Comparison of ENCODE assay signal across 1 cellular context in the genomic region with DNA sequence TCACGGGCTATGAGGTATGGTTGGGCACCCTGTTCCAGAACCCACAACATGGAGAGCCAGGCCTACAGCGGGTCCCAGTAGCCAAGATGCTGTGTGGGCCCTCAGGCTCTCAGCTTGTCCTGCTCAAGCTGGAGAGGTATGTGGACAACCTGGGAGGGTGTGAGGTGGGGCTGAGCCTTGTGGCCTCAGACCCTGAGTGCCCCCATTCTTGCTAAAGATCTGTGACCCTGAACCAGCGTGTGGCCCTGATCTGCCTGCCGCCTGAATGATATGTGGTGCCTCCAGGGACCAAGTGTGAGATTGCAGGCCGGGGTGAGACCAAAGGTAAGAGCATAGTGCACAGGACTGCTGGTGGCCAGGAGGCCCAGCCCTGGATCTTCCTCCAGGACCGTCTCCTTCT.
TF ChIP-seq lines count a peak whose summit lies in the region.
"Not testable (repeated sequence)": the region's sequence is repeated elsewhere in the genome, so short reads cannot be mapped to it uniquely, and the experiment has no call there.

No MANE protein-coding gene starts in this region.

TF ChIP-seq in HepG2, 621 proteins besides CTCF, POLR2A, EP300 and RAD21:
- TF ChIP-seq, protein P1, sequence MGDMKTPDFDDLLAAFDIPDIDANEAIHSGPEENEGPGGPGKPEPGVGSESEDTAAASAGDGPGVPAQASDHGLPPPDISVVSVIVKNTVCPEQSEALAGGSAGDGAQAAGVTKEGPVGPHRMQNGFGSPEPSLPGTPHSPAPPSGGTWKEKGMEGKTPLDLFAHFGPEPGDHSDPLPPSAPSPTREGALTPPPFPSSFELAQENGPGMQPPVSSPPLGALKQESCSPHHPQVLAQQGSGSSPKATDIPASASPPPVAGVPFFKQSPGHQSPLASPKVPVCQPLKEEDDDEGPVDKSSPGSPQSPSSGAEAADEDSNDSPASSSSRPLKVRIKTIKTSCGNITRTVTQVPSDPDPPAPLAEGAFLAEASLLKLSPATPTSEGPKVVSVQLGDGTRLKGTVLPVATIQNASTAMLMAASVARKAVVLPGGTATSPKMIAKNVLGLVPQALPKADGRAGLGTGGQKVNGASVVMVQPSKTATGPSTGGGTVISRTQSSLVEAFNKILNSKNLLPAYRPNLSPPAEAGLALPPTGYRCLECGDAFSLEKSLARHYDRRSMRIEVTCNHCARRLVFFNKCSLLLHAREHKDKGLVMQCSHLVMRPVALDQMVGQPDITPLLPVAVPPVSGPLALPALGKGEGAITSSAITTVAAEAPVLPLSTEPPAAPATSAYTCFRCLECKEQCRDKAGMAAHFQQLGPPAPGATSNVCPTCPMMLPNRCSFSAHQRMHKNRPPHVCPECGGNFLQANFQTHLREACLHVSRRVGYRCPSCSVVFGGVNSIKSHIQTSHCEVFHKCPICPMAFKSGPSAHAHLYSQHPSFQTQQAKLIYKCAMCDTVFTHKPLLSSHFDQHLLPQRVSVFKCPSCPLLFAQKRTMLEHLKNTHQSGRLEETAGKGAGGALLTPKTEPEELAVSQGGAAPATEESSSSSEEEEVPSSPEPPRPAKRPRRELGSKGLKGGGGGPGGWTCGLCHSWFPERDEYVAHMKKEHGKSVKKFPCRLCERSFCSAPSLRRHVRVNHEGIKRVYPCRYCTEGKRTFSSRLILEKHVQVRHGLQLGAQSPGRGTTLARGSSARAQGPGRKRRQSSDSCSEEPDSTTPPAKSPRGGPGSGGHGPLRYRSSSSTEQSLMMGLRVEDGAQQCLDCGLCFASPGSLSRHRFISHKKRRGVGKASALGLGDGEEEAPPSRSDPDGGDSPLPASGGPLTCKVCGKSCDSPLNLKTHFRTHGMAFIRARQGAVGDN (CRISPR knock-in tag; IDR thresholded peaks at IDR 0.05), result peak; percentile 61
- TF ChIP-seq, protein P2, sequence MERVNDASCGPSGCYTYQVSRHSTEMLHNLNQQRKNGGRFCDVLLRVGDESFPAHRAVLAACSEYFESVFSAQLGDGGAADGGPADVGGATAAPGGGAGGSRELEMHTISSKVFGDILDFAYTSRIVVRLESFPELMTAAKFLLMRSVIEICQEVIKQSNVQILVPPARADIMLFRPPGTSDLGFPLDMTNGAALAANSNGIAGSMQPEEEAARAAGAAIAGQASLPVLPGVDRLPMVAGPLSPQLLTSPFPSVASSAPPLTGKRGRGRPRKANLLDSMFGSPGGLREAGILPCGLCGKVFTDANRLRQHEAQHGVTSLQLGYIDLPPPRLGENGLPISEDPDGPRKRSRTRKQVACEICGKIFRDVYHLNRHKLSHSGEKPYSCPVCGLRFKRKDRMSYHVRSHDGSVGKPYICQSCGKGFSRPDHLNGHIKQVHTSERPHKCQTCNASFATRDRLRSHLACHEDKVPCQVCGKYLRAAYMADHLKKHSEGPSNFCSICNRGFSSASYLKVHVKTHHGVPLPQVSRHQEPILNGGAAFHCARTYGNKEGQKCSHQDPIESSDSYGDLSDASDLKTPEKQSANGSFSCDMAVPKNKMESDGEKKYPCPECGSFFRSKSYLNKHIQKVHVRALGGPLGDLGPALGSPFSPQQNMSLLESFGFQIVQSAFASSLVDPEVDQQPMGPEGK (CRISPR knock-in tag; IDR thresholded peaks at IDR 0.05), result peak; percentile 48; the same call in 1 of the 2 replicates
- TF ChIP-seq SALL1 (CRISPR knock-in tag; IDR thresholded peaks at IDR 0.05), result peak; percentile 34; the same call in 1 of the 2 replicates
- peak; percentile 39; the same call in 1 of the 2 replicates for TF ChIP-seq NR2C2 (CRISPR knock-in tag; IDR thresholded peaks at IDR 0.05; ENCODE audit: borderline replicate concordance)
- TF ChIP-seq, protein P3, sequence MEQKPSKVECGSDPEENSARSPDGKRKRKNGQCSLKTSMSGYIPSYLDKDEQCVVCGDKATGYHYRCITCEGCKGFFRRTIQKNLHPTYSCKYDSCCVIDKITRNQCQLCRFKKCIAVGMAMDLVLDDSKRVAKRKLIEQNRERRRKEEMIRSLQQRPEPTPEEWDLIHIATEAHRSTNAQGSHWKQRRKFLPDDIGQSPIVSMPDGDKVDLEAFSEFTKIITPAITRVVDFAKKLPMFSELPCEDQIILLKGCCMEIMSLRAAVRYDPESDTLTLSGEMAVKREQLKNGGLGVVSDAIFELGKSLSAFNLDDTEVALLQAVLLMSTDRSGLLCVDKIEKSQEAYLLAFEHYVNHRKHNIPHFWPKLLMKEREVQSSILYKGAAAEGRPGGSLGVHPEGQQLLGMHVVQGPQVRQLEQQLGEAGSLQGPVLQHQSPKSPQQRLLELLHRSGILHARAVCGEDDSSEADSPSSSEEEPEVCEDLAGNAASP (CRISPR knock-in tag; IDR thresholded peaks at IDR 0.05; ENCODE audit: borderline replicate concordance), result peak; percentile 49; the same call in 1 of the 2 replicates
- peak; percentile 32; the same call in 1 of the 2 replicates for TF ChIP-seq RARA (CRISPR knock-in tag; IDR thresholded peaks at IDR 0.05)
- peak; percentile 65; the same call in 1 of the 2 replicates for TF ChIP-seq MED1 (CRISPR knock-in tag; IDR thresholded peaks at IDR 0.05)
- TF ChIP-seq MYC (CRISPR knock-in tag; IDR thresholded peaks at IDR 0.05; ENCODE audit: borderline replicate concordance), result peak; percentile 43; the same call in 1 of the 2 replicates
- 0 out of 2 replicates have a peak, but pooled peaks have one; percentile 25 for TF ChIP-seq ZNF768 (CRISPR knock-in tag; IDR thresholded peaks at IDR 0.05)
- TF ChIP-seq NR2F1 (CRISPR knock-in tag; IDR thresholded peaks at IDR 0.05), result peak in 1 of 2 experiments; percentile 25; a peak in 1 of 4 replicates
- 0 out of 2 replicates have a peak, but pooled peaks have one; percentile 5 for TF ChIP-seq RBFOX2 (IDR thresholded peaks at IDR 0.05; ENCODE audit: low read depth, low read length)
- TF ChIP-seq NR2F6 (IDR thresholded peaks at IDR 0.05), result not testable (repeated sequence)
- TF ChIP-seq NR2F6 (CRISPR knock-in tag; IDR thresholded peaks at IDR 0.05), result 0 out of 2 replicates have a peak, but pooled peaks have one; percentile 19
- peak; percentile 63; the same call in 1 of the 2 replicates for TF ChIP-seq GATAD2A (CRISPR knock-in tag; IDR thresholded peaks at IDR 0.05)
- peak; percentile 77 for TF ChIP-seq HNF4A (CRISPR knock-in tag; IDR thresholded peaks at IDR 0.05)
- TF ChIP-seq RXRA (CRISPR knock-in tag; IDR thresholded peaks at IDR 0.05), result peak; percentile 44
- TF ChIP-seq HOXA3 (CRISPR knock-in tag; IDR thresholded peaks at IDR 0.05), result peak; percentile 56
- 0 out of 2 replicates have a peak, but pooled peaks have one; percentile 38 for TF ChIP-seq ZBTB7B (CRISPR knock-in tag; IDR thresholded peaks at IDR 0.05)
- TF ChIP-seq ZFX (CRISPR knock-in tag; IDR thresholded peaks at IDR 0.05; ENCODE audit: low read depth), result peak; percentile 49
- TF ChIP-seq, protein P4, sequence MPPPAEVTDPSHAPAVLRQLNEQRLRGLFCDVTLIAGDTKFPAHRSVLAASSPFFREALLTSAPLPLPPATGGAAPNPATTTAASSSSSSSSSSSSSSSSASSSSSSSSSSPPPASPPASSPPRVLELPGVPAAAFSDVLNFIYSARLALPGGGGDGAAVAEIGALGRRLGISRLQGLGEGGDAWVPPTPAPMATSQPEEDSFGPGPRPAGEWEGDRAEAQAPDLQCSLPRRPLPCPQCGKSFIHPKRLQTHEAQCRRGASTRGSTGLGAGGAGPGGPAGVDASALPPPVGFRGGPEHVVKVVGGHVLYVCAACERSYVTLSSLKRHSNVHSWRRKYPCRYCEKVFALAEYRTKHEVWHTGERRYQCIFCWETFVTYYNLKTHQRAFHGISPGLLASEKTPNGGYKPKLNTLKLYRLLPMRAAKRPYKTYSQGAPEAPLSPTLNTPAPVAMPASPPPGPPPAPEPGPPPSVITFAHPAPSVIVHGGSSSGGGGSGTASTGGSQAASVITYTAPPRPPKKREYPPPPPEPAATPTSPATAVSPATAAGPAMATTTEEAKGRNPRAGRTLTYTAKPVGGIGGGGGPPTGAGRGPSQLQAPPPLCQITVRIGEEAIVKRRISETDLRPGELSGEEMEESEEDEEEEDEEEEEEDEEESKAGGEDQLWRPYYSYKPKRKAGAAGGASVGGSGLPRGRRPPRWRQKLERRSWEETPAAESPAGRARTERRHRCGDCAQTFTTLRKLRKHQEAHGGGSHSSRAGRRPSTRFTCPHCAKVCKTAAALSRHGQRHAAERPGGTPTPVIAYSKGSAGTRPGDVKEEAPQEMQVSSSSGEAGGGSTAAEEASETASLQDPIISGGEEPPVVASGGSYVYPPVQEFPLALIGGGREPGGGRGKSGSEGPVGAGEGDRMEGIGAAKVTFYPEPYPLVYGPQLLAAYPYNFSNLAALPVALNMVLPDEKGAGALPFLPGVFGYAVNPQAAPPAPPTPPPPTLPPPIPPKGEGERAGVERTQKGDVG (CRISPR knock-in tag; IDR thresholded peaks at IDR 0.05; ENCODE audit: borderline replicate concordance), result peak; percentile 48; the same call in 1 of the 2 replicates
